Comparison of ENCODE assay signal across 10 cellular contexts in the genomic region with DNA sequence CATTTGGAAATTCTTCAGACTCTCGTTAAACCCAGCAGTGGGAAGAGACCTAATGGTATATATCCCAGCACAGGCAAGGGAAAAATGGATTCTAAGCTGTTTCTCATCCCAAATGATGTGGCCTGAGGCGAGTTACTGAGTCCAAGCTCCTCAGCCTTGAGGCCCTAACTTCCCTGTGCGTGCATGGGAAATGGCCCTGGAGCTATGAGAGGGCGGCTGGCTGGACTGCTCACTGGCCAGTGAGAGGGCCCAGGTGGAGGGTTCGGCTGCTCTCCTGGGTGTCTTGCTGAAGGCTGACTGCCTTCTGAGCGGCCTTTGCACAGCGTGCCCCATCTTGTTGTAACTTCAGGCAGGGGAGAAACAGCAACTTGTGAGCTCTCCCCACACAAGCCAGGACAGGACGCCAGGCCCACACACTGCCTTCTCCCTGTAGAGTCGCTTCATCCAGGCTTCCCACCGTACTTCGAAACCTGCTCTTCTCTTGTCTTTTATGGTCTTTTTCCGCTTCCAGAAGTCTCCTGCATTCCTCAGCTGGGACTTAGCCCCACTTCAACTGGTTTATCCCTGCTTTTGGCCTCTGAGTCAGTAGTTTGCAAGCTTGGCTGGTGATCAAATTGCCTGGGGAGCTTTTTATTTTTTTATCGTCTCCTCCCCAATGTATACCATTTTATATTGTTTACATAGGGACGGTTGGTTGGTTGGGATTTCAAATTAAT. TPM values are rescaled to one million over a fixed set of nuclear protein-coding genes. Genes with fewer than 3 reads are reported as not detected.
A peak's percentile ranks its signal among the peaks of the same experiment; 100 is the strongest.
DNase-seq lines count a peak whose midpoint lies in the region; ATAC-seq, FAIRE-seq and TF ChIP-seq lines count a peak whose summit lies in the region.
"Had no signal": no experiment of that assay in that cellular context is flagged by ENCODE, and none has a peak within 500 bp of the region (broad histone marks: within the 10 kb centered on the region; RNA-seq: fewer than 3 reads in every experiment).

No MANE protein-coding gene starts in this region.

- ATAC-seq in HG02970 (IDR thresholded peaks at IDR 0.05; ENCODE audit: low FRiP score, unreplicated experiment), result no peak

- no peaks in the 10 kb centered on the region for H3K36me3 ChIP-seq in Peyer's patch

- no peak overlapping the region for H3K4me3 ChIP-seq in Peyer's patch

- no peaks in the 10 kb centered on the region for H3K4me1 ChIP-seq in Peyer's patch

- DNase-seq in H54 (ENCODE audit: insufficient read length, low spot score) (peak; percentile 73), T1000 (lab: John Stamatoyannopoulos, UW) (peak; percentile 63), glomerular visceral epithelial cell (ENCODE audit: extremely low spot score) (peak; percentile 60), smooth muscle cell of the brain vasculature (ENCODE audit: low read depth, low spot score) (peak; percentile 20), Peyer's patch (no peak), OCI-M2 (lab: John Stamatoyannopoulos, UW; ENCODE audit: unreplicated experiment) (no peak), NCI-H2171 treated with DMSO at 0.1 percent for 48 hours (lab: John Stamatoyannopoulos, UW) (no peak)
- DNase-seq: activated gamma-delta T cell, NCI-H446 had no signal

- no peak for TF ChIP-seq POLR2A in H54 (IDR thresholded peaks at IDR 0.05; ENCODE audit: low read depth, low read length)
- no peak for TF ChIP-seq POLR2A in Peyer's patch (IDR thresholded peaks at IDR 0.05)

- H3K9me3 ChIP-seq in Peyer's patch, result no peaks in the 10 kb centered on the region

- no peak for TF ChIP-seq CTCF in Peyer's patch (IDR thresholded peaks at IDR 0.05)

- H3K27me3 ChIP-seq in Peyer's patch, result no peaks in the 10 kb centered on the region

- FAIRE-seq in H54 (lab: Jason Lieb, UNC), result peak; percentile 87

- H3K27ac ChIP-seq in Peyer's patch, result no peak overlapping the region

RNA-seq across cellular contexts. Expression of gene CDH3, which starts 13.3 kb away (rescaled TPM):
- 1 to 10 TPM in 1 of 4 donors, under 1 TPM in 1, not detected in 2; 0.80 to 1.8 TPM for total RNA-seq in Peyer's patch

Comparison
In these comparisons a context has a peak if more than half of its experiments do, and no peak if none do; other contexts are left out.
1. DNase-seq: peak in H54 (single experiment), T1000 (single experiment), glomerular visceral epithelial cell (single experiment) and smooth muscle cell of the brain vasculature (single experiment); none in Peyer's patch (0 of 3), OCI-M2 (single experiment) and NCI-H2171 treated with DMSO at 0.1 percent for 48 hours (single experiment).